8 cellular contexts compared by ENCODE assay signal in genomic region chr1:198681831-198682756, GRCh38. TPM values are rescaled to one million over a fixed set of nuclear protein-coding genes. Genes with fewer than 3 reads are reported as not detected.
DNase-seq lines count a peak whose midpoint lies in the region; ATAC-seq and TF ChIP-seq lines count a peak whose summit lies in the region.

No MANE protein-coding gene starts in this region.

- H3K9ac ChIP-seq in BLaER1, result peak overlapping the region; percentile 77

- peak; percentile 98 for ATAC-seq in GM19324 (IDR thresholded peaks at IDR 0.05; ENCODE audit: low FRiP score, unreplicated experiment)
- peak; percentile 97 for ATAC-seq in HG03354 (IDR thresholded peaks at IDR 0.05; ENCODE audit: poor library complexity, severe bottlenecking, unreplicated experiment)

- DNase-seq in NOMO-1 (lab: John Stamatoyannopoulos, UW; ENCODE audit: unreplicated experiment in 2 of 2) (peak; percentile 94 to 99), esophagus squamous epithelium (lab: John Stamatoyannopoulos, UW) (peak; percentile 37), testis (peak; percentile 48)
- DNase-seq in activated CD8-positive, alpha-beta memory T cell treated with anti-CD3 and anti-CD28 coated beads, Interleukin-2, amount 50 U/mL, for 4 hours, result peak; percentile 68

- 16 to 17% methylated on average over 7 of the region's 7 CpGs for WGBS in esophagus squamous epithelium, 2 donors
- WGBS in testis, 2 donors, result 18 to 22% methylated on average over 7 of the region's 7 CpGs

- H3K9me3 ChIP-seq in BLaER1, result no peaks in the 10 kb centered on the region
- no peaks in the 10 kb centered on the region for H3K9me3 ChIP-seq in esophagus squamous epithelium
- no peaks in the 10 kb centered on the region for H3K9me3 ChIP-seq in neutrophil
- no peaks in the 10 kb centered on the region for H3K9me3 ChIP-seq in testis

- H3K27me3 ChIP-seq in BLaER1 (no peaks in the 10 kb centered on the region), esophagus squamous epithelium (no peaks in the 10 kb centered on the region), neutrophil (no peaks in the 10 kb centered on the region), testis (no peaks in the 10 kb centered on the region)

- peak overlapping the region; percentile 41; the same call in 1 of the 2 replicates for H3K4me3 ChIP-seq in BLaER1
- H3K4me3 ChIP-seq in esophagus squamous epithelium, result no peak overlapping the region
- peak overlapping the region; percentile 45 to 46 for H3K4me3 ChIP-seq in neutrophil (ENCODE audit: low read depth in 1 of 2, low read length in 1 of 2)
- no peak overlapping the region for H3K4me3 ChIP-seq in testis

- TF ChIP-seq POLR2A in esophagus squamous epithelium (IDR thresholded peaks at IDR 0.05) (peak in 1 of 4 donors; percentile 71), testis (IDR thresholded peaks at IDR 0.05) (no peak)

- TF ChIP-seq CTCF in esophagus squamous epithelium (IDR thresholded peaks at IDR 0.05), result no peak
- no peak for TF ChIP-seq CTCF in neutrophil (IDR thresholded peaks at IDR 0.05)
- no peak for TF ChIP-seq CTCF in testis (IDR thresholded peaks at IDR 0.05)

- H3K36me3 ChIP-seq in BLaER1, result no peaks in the 10 kb centered on the region
- H3K36me3 ChIP-seq in esophagus squamous epithelium, result no peaks in the 10 kb centered on the region
- H3K36me3 ChIP-seq in neutrophil, result peaks cover 14% of the 10 kb centered on the region
- no peaks in the 10 kb centered on the region for H3K36me3 ChIP-seq in testis (ENCODE audit: low read depth, missing control alignments)

- H3K4me2 ChIP-seq in BLaER1, result peak overlapping the region; percentile 79

- intact Hi-C loops in esophagus squamous epithelium (cut with DNase I), result no loop called here
- intact Hi-C loops in testis (cut with DNase I; ENCODE audit: low total_unique reads), result no loop called here

- H4K20me1 ChIP-seq in BLaER1, result no peaks in the 10 kb centered on the region

- H3K4me1 ChIP-seq in BLaER1 (peaks cover 70% of the 10 kb centered on the region), esophagus squamous epithelium (no peaks in the 10 kb centered on the region), neutrophil (ENCODE audit: control insufficient read depth in 1 of 2, insufficient read depth in 1 of 2, low read depth in 1 of 2, low read length in 1 of 2) (peaks cover 99% of the 10 kb centered on the region in 2 experiments), testis (no peaks in the 10 kb centered on the region)

- H3K27ac ChIP-seq in BLaER1 (peak overlapping the region; percentile 88), esophagus squamous epithelium (peak overlapping the region in 3 of 4 donors; percentile 42 to 50 (median 47)), neutrophil (peak overlapping the region; percentile 97), testis (no peak overlapping the region)

RNA-seq across cellular contexts. Expression of gene PTPRC, which starts 43.3 kb away (rescaled TPM):
- total RNA-seq in esophagus squamous epithelium (10 to 100 TPM in 3 of 4 donors, 1 to 10 TPM in 1; 9.2 to 39.1 (median 14.9) TPM), testis (1 to 10 TPM; 5.1 to 9.7 TPM)
- polyA plus RNA-seq in testis (ENCODE audit: insufficient read depth, low read depth, low replicate concordance), result 10.8 TPM

Comparison
In these comparisons a context has a peak if more than half of its experiments do, and no peak if none do; other contexts are left out.
1. H3K27ac ChIP-seq: peak in BLaER1 (single experiment), esophagus squamous epithelium (3 of 4) and neutrophil (single experiment); none in testis (0 of 2).
2. H3K4me3 ChIP-seq: peak in BLaER1 (single experiment) and neutrophil (2 of 2); none in esophagus squamous epithelium (0 of 4) and testis (0 of 2).
3. DNase-seq: peak in every context shown above with its lines; median percentile 96 in NOMO-1; 68 in activated CD8-positive, alpha-beta memory T cell treated with anti-CD3 and anti-CD28 coated beads, Interleukin-2, amount 50 U/mL, for 4 hours; 48 in testis; 37 in esophagus squamous epithelium.